Comparison of ENCODE assay signal across 16 cellular contexts in the genomic region with DNA sequence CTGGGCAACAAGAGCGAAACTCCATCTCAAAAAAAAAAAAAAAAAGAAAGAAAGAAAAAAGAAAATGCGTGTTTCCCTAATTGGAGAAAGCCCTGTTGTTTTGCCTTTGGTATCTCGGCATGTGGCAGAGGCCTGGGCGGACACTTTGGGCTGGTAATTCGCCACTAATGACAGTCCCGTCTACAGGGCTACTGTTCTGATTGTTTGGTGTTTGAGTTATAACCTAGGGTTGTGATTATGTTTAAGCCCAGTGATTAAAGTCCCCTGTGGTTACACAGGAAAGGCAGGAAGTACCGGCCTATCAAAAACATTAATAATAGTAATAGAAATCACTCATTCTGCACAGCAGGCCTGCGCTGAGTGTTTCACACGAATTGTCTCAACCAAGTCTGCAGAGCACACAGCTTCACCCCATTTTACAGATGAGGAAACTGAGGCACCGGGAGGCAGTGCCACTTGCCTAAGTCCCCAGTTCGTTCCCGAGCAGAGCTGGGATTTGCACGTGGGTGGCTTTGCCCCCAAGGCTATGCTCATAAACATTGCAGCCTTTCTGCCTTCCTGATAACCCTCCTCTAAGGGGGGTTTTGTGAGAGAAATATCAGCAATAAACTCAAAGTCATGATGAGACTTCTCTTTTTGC. TPM values are rescaled to one million over a fixed set of nuclear protein-coding genes. Genes with fewer than 3 reads are reported as not detected.
DNase-seq lines count a peak whose midpoint lies in the region; TF ChIP-seq lines count a peak whose summit lies in the region.
"Had no signal": no experiment of that assay in that cellular context is flagged by ENCODE, and none has a peak within 500 bp of the region (broad histone marks: within the 10 kb centered on the region; RNA-seq: fewer than 3 reads in every experiment).

No MANE protein-coding gene starts in this region.

- H3K4me2 ChIP-seq in osteoblast (ENCODE audit: insufficient read depth, low read length) = no peak overlapping the region
- H3K4me2 ChIP-seq: KMS-11, smooth muscle cell had no signal

- no peak overlapping the region for H3K4me3 Mint-ChIP-seq in endodermal cell
- H3K4me3 Mint-ChIP-seq: H9; T-helper 2 cell treated with Interferon-gamma antibody and Interleukin-4, amounts not matched to agents 5 μg/mL and 100 μg/mL, for 36 hours had no signal

- peaks cover 44% of the 10 kb centered on the region for H3K4me1 Mint-ChIP-seq in endodermal cell

- H2AFZ ChIP-seq in osteoblast (ENCODE audit: low read length) = no peak overlapping the region

- no peaks in the 10 kb centered on the region for H3K9me3 ChIP-seq in endodermal cell (ENCODE audit: control insufficient read depth, low read length)
- H3K9me3 ChIP-seq in osteoblast (ENCODE audit: low read depth, low read length) = no peaks in the 10 kb centered on the region

- TF ChIP-seq CTCF in endodermal cell (conservative IDR thresholded peaks at IDR 0.05) (no peak), osteoblast (IDR thresholded peaks at IDR 0.05; ENCODE audit: extremely low read depth, low read depth, low read length) (no peak)

- H3K79me2 ChIP-seq in osteoblast (ENCODE audit: insufficient read depth, low read length) = peaks cover 40% of the 10 kb centered on the region

- H3K27ac ChIP-seq in endodermal cell (ENCODE audit: low read depth, low read length) (no peak overlapping the region), osteoblast (ENCODE audit: low read depth, low read length) (no peak overlapping the region), substantia nigra (ENCODE audit: low read depth, low read length, poor library complexity, severe bottlenecking) (no peak overlapping the region)
- H3K27ac ChIP-seq: KMS-11 had no signal

- peak; percentile 49 for DNase-seq in COR-L47 (lab: John Stamatoyannopoulos, UW)
- DNase-seq in NCI-H2227 treated with DMSO at 0.1 percent for 48 hours (lab: John Stamatoyannopoulos, UW) = peak; percentile 91
- DNase-seq in endodermal cell = peak; percentile 31
- DNase-seq in osteoblast (ENCODE audit: insufficient read length, low spot score, missing footprints) = peak; percentile 71
- DNase-seq in stimulated activated CD4-positive, alpha-beta T cell treated with anti-CD3 and anti-CD28 coated beads, Interleukin-2, amount 100 ng/mL, for 24 hours = no peak
- no peak for DNase-seq in activated CD4-positive, alpha-beta T cell treated with anti-CD3 and anti-CD28 coated beads, Interleukin-2, amount 50 U/mL, for 4 hours
- no peak for DNase-seq in activated T-cell treated with anti-CD3 and anti-CD28 coated beads for 4 hours
- no peak for DNase-seq in substantia nigra (lab: John Stamatoyannopoulos, UW)
- DNase-seq: activated CD4-positive, alpha-beta T cell treated with anti-CD3 and anti-CD28 coated beads for 48 hours; DMS79; mesendoderm; NCI-H187 had no signal

- no peaks in the 10 kb centered on the region for H3K27me3 ChIP-seq in endodermal cell (ENCODE audit: control insufficient read depth, insufficient read depth, low read length, poor library complexity, severe bottlenecking)
- peaks cover 3% of the 10 kb centered on the region for H3K27me3 ChIP-seq in osteoblast (ENCODE audit: insufficient read depth, low read length)

- H3K9me3 Mint-ChIP-seq in endodermal cell = no peaks in the 10 kb centered on the region
- H3K9me3 Mint-ChIP-seq: H9; T-helper 2 cell treated with Interferon-gamma antibody and Interleukin-4, amounts not matched to agents 5 μg/mL and 100 μg/mL, for 36 hours had no signal

- H3K4me3 ChIP-seq in endodermal cell (ENCODE audit: low read length) (no peak overlapping the region), osteoblast (ENCODE audit: insufficient read depth, low read length) (no peak overlapping the region)
- H3K4me3 ChIP-seq: smooth muscle cell had no signal

- peaks cover 48% of the 10 kb centered on the region for H4K20me1 ChIP-seq in osteoblast (ENCODE audit: insufficient read depth, low read length)

- no peak overlapping the region for H3K9ac ChIP-seq in endodermal cell (ENCODE audit: extremely low read depth, low read length, poor library complexity, severe bottlenecking)
- H3K9ac ChIP-seq: KMS-11 had no signal

- H3K27ac Mint-ChIP-seq in endodermal cell = no peak overlapping the region

- no peaks in the 10 kb centered on the region for H3K36me3 Mint-ChIP-seq in endodermal cell (ENCODE audit: low read depth)

- WGBS in endodermal cell (ENCODE audit: insufficient coverage in 1 of 2, insufficient read length in 1 of 2), 2 experiments = 79 to 88% methylated on average over 5 to 13 of the region's 13 CpGs

- peaks cover 1% of the 10 kb centered on the region for H3K27me3 Mint-ChIP-seq in endodermal cell (ENCODE audit: insufficient read depth)

- H3K36me3 ChIP-seq in endodermal cell (ENCODE audit: control insufficient read depth, insufficient read depth, low read length) = no peaks in the 10 kb centered on the region
- no peaks in the 10 kb centered on the region for H3K36me3 ChIP-seq in osteoblast (ENCODE audit: insufficient read depth, low read length)

- H3K4me1 ChIP-seq in endodermal cell (ENCODE audit: control insufficient read depth, insufficient read depth, low read length) (peaks cover 10% of the 10 kb centered on the region), osteoblast (ENCODE audit: insufficient read depth, low read length) (peaks cover 7% of the 10 kb centered on the region)

RNA-seq across cellular contexts. Expression of a gene that starts 39.1 kb away (rescaled TPM):
- total RNA-seq in endodermal cell (10 to 100 TPM; 38.0 to 43.3 TPM), osteoblast (16.8 and 17.0 TPM in 2 replicates)
- polyA plus RNA-seq in endodermal cell (2013, experiment 1 of 2) = 32.1 TPM
- polyA plus RNA-seq in endodermal cell (2013, experiment 2 of 2) = 27.6 TPM

RNA-seq across cellular contexts. Expression of a gene that starts 43.6 kb away (rescaled TPM):
- 10 to 100 TPM; 24.4 to 34.1 TPM for total RNA-seq in endodermal cell
- 27.1 TPM for polyA plus RNA-seq in endodermal cell (2013, experiment 1 of 2)
- 27.1 TPM for polyA plus RNA-seq in endodermal cell (2013, experiment 2 of 2)
- total RNA-seq in osteoblast = 2.7 and 3.6 TPM in 2 replicates

Comparison
In these comparisons a context has a peak if more than half of its experiments do, and no peak if none do; other contexts are left out.
1. DNase-seq: peak in COR-L47 (single experiment), NCI-H2227 treated with DMSO at 0.1 percent for 48 hours (single experiment), endodermal cell (single experiment) and osteoblast (single experiment); none in stimulated activated CD4-positive, alpha-beta T cell treated with anti-CD3 and anti-CD28 coated beads, Interleukin-2, amount 100 ng/mL, for 24 hours (0 of 2), activated CD4-positive, alpha-beta T cell treated with anti-CD3 and anti-CD28 coated beads, Interleukin-2, amount 50 U/mL, for 4 hours (0 of 2), activated T-cell treated with anti-CD3 and anti-CD28 coated beads for 4 hours (single experiment) and substantia nigra (0 of 49).